Comparison of ENCODE assay signal across 8 cellular contexts in genomic region chr7:143416565-143417149, GRCh38. TPM values are rescaled to one million over a fixed set of nuclear protein-coding genes. Genes with fewer than 3 reads are reported as not detected.
DNase-seq lines count a peak whose midpoint lies in the region; TF ChIP-seq lines count a peak whose summit lies in the region.

No MANE protein-coding gene starts in this region.

- H4K20me1 ChIP-seq in H9 (ENCODE audit: control insufficient read depth, insufficient read depth, insufficient read length), result no peaks in the 10 kb centered on the region

- H3K27ac Mint-ChIP-seq in H9 (no peak overlapping the region), brain (peak overlapping the region in 1 of 5 experiments; percentile 11)

- H2BK12ac ChIP-seq in H9 (ENCODE audit: insufficient read length, low read depth, low read length), result no peak overlapping the region

- no peak overlapping the region for H4K8ac ChIP-seq in H9 (replicated peaks; ENCODE audit: insufficient read length, low read depth, low read length)

- H3K4me2 ChIP-seq in H9 (ENCODE audit: insufficient read depth, insufficient read length, low read length), result no peak overlapping the region

- no peak overlapping the region for H4K5ac ChIP-seq in H9 (ENCODE audit: insufficient read length, low read depth, low read length)

- no peak overlapping the region for H3K4ac ChIP-seq in H9 (ENCODE audit: low read depth, low read length)

- no peak overlapping the region for H3K56ac ChIP-seq in H9 (ENCODE audit: insufficient read length, low read depth, low read length)

- H2BK20ac ChIP-seq in H9 (ENCODE audit: low read depth, low read length, poor library complexity, severe bottlenecking), result no peak overlapping the region

- H3K36me3 Mint-ChIP-seq in H9 (ENCODE audit: insufficient read depth in 1 of 3, low read depth in 3 of 3), result peaks cover 10 to 21% (median 17%) of the 10 kb centered on the region in 3 experiments
- H3K36me3 Mint-ChIP-seq in brain, result no peaks in the 10 kb centered on the region

- H3K27me3 Mint-ChIP-seq in H9 (ENCODE audit: low read depth) (no peaks in the 10 kb centered on the region; the same call in 1 of the 2 replicates), brain (no peaks in the 10 kb centered on the region)

- peaks cover 14% of the 10 kb centered on the region for H3K4me1 ChIP-seq in H9 (ENCODE audit: insufficient read depth, low read length)

- H4K91ac ChIP-seq in H9 (ENCODE audit: insufficient read length, low read depth, low read length), result no peak overlapping the region

- WGBS in H9 (ENCODE audit: extremely low coverage, insufficient read length, low lambda C conversion rate), result no CpG with 5 or more reads among the region's 3 CpGs

- DNase-seq in NCI-H1417 (lab: John Stamatoyannopoulos, UW) (peak; percentile 30 to 77 (median 67)), NCI-H1417 treated with DMSO at 0.1 percent for 48 hours (lab: John Stamatoyannopoulos, UW) (no peak), H9 (no peak), NCI-H2227 treated with DMSO at 0.1 percent for 48 hours (lab: John Stamatoyannopoulos, UW) (peak; percentile 65), left kidney (ENCODE audit: low read depth, low spot score) (peak; percentile 59), islet precursor cell (no peak)
- DNase-seq in stimulated activated CD4-positive, alpha-beta T cell treated with anti-CD3 and anti-CD28 coated beads, Interleukin-4, amount 100 ng/mL, for 1 hour, result no peak

- H3K9ac ChIP-seq in H9 (ENCODE audit: extremely low read depth, insufficient read length, low read length), result no peak overlapping the region

- TF ChIP-seq CTCF in H9 (conservative IDR thresholded peaks at IDR 0.05), result peak; percentile 81
- peak; percentile 83 to 89 for TF ChIP-seq CTCF in brain (conservative IDR thresholded peaks at IDR 0.05)

- no peaks in the 10 kb centered on the region for H3K27me3 ChIP-seq in H9 (ENCODE audit: insufficient read depth, low read length)

- H3K4me3 Mint-ChIP-seq in H9 (no peak overlapping the region), brain (no peak overlapping the region)

- H2BK5ac ChIP-seq in H9 (ENCODE audit: insufficient read length, low read length), result no peak overlapping the region

- no peak overlapping the region for H2AK5ac ChIP-seq in H9 (ENCODE audit: insufficient read length, low read length)

- no peak overlapping the region for H3K14ac ChIP-seq in H9 (ENCODE audit: insufficient read depth, low read length)

- H3K9me3 Mint-ChIP-seq in H9, result peaks cover 5 to 20% of the 10 kb centered on the region in 2 experiments; a peak in 4 of 5 replicates
- peaks cover 0 to 4% (median 0%) of the 10 kb centered on the region in 5 experiments for H3K9me3 Mint-ChIP-seq in brain

- H2BK120ac ChIP-seq in H9 (ENCODE audit: low read depth, low read length, poor library complexity, severe bottlenecking), result no peak overlapping the region

- H3K79me1 ChIP-seq in H9 (ENCODE audit: insufficient read depth, low read depth, low read length, poor library complexity, severe bottlenecking), result no peaks in the 10 kb centered on the region

- H3K23me2 ChIP-seq in H9 (ENCODE audit: insufficient read length, low read depth, low read length, poor library complexity, severe bottlenecking), result no peaks in the 10 kb centered on the region

- H2BK15ac ChIP-seq in H9 (ENCODE audit: low read depth, low read length), result no peak overlapping the region

- no peak overlapping the region for H3K23ac ChIP-seq in H9 (ENCODE audit: insufficient read length, low read depth, low read length)

- H3K4me1 Mint-ChIP-seq in H9 (peaks cover 47 to 51% of the 10 kb centered on the region in 2 experiments), brain (peaks cover 27% of the 10 kb centered on the region)

- H3K79me2 ChIP-seq in H9 (ENCODE audit: insufficient read depth, low read length), result no peaks in the 10 kb centered on the region

- H2AFZ ChIP-seq in H9 (ENCODE audit: low read length), result no peak overlapping the region

- H3K27ac ChIP-seq in H9 (ENCODE audit: insufficient read length, low read depth, low read length), result no peak overlapping the region

- H3K18ac ChIP-seq in H9 (ENCODE audit: insufficient read length, low read depth, low read length), result no peak overlapping the region

- H3K9me3 ChIP-seq in H9 (ENCODE audit: control insufficient read depth, low read depth, low read length), result no peaks in the 10 kb centered on the region

- H3T11ph ChIP-seq in H9 (ENCODE audit: low read length), result no peak overlapping the region

RNA-seq across cellular contexts. Expression of gene EPHA1, which starts 8.0 kb away (rescaled TPM):
- 109 and 119 TPM in 2 replicates for total RNA-seq in H9 (2021)
- 0.42 TPM for polyA plus RNA-seq in brain (ENCODE audit: insufficient read depth, low read depth, low replicate concordance)

RNA-seq across cellular contexts. Expression of gene TAS2R60, which starts 26.6 kb away (rescaled TPM):
- total RNA-seq in H9 (2021), result not detected in 2 replicates
- polyA plus RNA-seq in brain (ENCODE audit: insufficient read depth, low read depth, low replicate concordance), result not detected

RNA-seq across cellular contexts. Expression of gene ZYX, which starts 35.5 kb away (rescaled TPM):
- 236 and 237 TPM in 2 replicates for total RNA-seq in H9 (2021)
- polyA plus RNA-seq in brain (ENCODE audit: insufficient read depth, low read depth, low replicate concordance), result 79.6 TPM

RNA-seq across cellular contexts. Expression of gene FAM131B, which starts 54.1 kb away (rescaled TPM):
- total RNA-seq in H9 (2021), result 17.3 and 18.5 TPM in 2 replicates
- polyA plus RNA-seq in brain (ENCODE audit: insufficient read depth, low read depth, low replicate concordance), result 69.6 TPM

Comparison
In these comparisons a context has a peak if more than half of its experiments do, and no peak if none do; other contexts are left out.
1. DNase-seq: peak in NCI-H1417 (3 of 3), NCI-H2227 treated with DMSO at 0.1 percent for 48 hours (single experiment) and left kidney (single experiment); none in NCI-H1417 treated with DMSO at 0.1 percent for 48 hours (single experiment), H9 (single experiment), stimulated activated CD4-positive, alpha-beta T cell treated with anti-CD3 and anti-CD28 coated beads, Interleukin-4, amount 100 ng/mL, for 1 hour (single experiment) and islet precursor cell (single experiment).